ENCODE assay signal across 8 cellular contexts in the genomic region with DNA sequence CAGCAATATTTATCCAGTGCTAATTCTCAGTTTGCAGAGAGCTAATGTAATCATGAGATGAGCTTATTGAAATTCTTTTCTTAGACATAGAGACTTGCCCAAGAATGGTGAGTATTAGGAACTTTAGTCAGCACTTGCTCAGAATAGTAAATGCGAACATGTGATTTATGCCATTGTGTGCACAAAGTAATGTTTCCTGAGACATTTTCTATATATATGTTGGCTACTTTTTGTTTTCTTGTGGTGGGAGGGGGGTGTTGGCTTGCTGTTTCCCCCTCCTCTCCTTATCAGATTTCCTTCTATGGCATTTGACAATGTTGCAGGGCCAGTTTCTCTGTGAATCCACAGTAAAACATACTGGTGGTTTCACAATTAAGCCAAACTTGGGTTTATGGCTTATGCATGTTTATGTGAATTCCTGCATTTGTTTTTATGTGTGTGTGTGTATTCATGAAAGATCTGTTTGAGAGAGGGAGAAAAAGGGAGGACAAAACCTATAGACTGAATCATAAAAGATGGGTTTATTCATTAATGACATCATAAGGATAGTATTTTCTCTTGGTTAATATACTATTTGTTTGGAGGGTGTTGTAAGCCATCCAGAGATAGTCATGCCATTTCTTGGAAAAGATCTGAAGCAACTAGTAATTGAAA. TPM values are rescaled to one million over a fixed set of nuclear protein-coding genes. Genes with fewer than 3 reads are reported as not detected.
DNase-seq lines count a peak whose midpoint lies in the region; ATAC-seq, FAIRE-seq and TF ChIP-seq lines count a peak whose summit lies in the region.

No MANE protein-coding gene starts in this region.

- no peaks in the 10 kb centered on the region for H3K27me3 Mint-ChIP-seq in activated T-cell treated with anti-CD3 and anti-CD28 coated beads, Interleukin-2, amount 50 U/mL, for 4 hours (ENCODE audit: low read depth)
- no peaks in the 10 kb centered on the region for H3K27me3 Mint-ChIP-seq in activated T-helper 1 cell treated with anti-CD3 and anti-CD28 coated beads, Interleukin-12 subunit alpha, Interleukin-12 subunit beta, Interleukin-2, Interleukin-4 antibody, amounts not matched to agents 30 ng/mL and 10 ng/mL and 1 ng/mL, durations not matched to agents 14 hours and 24 hours and 36 hours (ENCODE audit: insufficient read depth)
- no peaks in the 10 kb centered on the region for H3K27me3 Mint-ChIP-seq in type B pancreatic cell

- peaks cover 84% of the 10 kb centered on the region for H3K4me1 Mint-ChIP-seq in activated T-cell treated with anti-CD3 and anti-CD28 coated beads, Interleukin-2, amount 50 U/mL, for 4 hours (ENCODE audit: low read depth)
- peaks cover 75% of the 10 kb centered on the region for H3K4me1 Mint-ChIP-seq in activated T-helper 1 cell treated with anti-CD3 and anti-CD28 coated beads, Interleukin-12 subunit alpha, Interleukin-12 subunit beta, Interleukin-2, Interleukin-4 antibody, amounts not matched to agents 30 ng/mL and 10 ng/mL and 1 ng/mL, durations not matched to agents 14 hours and 24 hours and 36 hours (ENCODE audit: low read depth)
- peaks cover 34% of the 10 kb centered on the region for H3K4me1 Mint-ChIP-seq in type B pancreatic cell (ENCODE audit: unreplicated experiment)

- FAIRE-seq in frontal cortex (lab: Jason Lieb, UNC) = no peak

- intact Hi-C loops in activated T-helper 1 cell treated with anti-CD3 and anti-CD28 coated beads, Interleukin-12 subunit alpha, Interleukin-12 subunit beta, Interleukin-2, Interleukin-4 antibody, amounts not matched to agents 30 ng/mL and 10 ng/mL and 1 ng/mL, durations not matched to agents 14 hours and 24 hours and 36 hours (cut with micrococcal nuclease) = loop anchor here (1.0 to 2.0 kb wide), 2 partner anchors 34 to 153 kb away; no protein-coding TSS in a partner anchor

- DNase-seq in activated T-cell treated with anti-CD3 and anti-CD28 coated beads, Interleukin-2, amount 50 U/mL, for 4 hours = no peak
- no peak for DNase-seq in activated T-cell treated with anti-CD3 and anti-CD28 coated beads for 4 hours
- no peak for DNase-seq in activated T-helper 1 cell treated with anti-CD3 and anti-CD28 coated beads, Interleukin-12 subunit alpha, Interleukin-12 subunit beta, Interleukin-2, Interleukin-4 antibody, amounts not matched to agents 30 ng/mL and 10 ng/mL and 1 ng/mL, durations not matched to agents 14 hours and 24 hours and 36 hours (ENCODE audit: low spot score)
- no peak for DNase-seq in left lobe of liver (ENCODE audit: low spot score)
- DNase-seq in type B pancreatic cell (ENCODE audit: extremely low spot score, unreplicated experiment) = no peak
- no peak for DNase-seq in globus pallidus (ENCODE audit: low spot score)
- DNase-seq in frontal cortex (ENCODE audit: low spot score in 2 of 2) = no peak

- H3K4me3 Mint-ChIP-seq in activated T-cell treated with anti-CD3 and anti-CD28 coated beads, Interleukin-2, amount 50 U/mL, for 4 hours = peak overlapping the region; percentile 44
- peak overlapping the region; percentile 5 for H3K4me3 Mint-ChIP-seq in activated T-helper 1 cell treated with anti-CD3 and anti-CD28 coated beads, Interleukin-12 subunit alpha, Interleukin-12 subunit beta, Interleukin-2, Interleukin-4 antibody, amounts not matched to agents 30 ng/mL and 10 ng/mL and 1 ng/mL, durations not matched to agents 14 hours and 24 hours and 36 hours
- peak overlapping the region; percentile 65 for H3K4me3 Mint-ChIP-seq in type B pancreatic cell

- H3K36me3 Mint-ChIP-seq in activated T-cell treated with anti-CD3 and anti-CD28 coated beads, Interleukin-2, amount 50 U/mL, for 4 hours (ENCODE audit: insufficient read depth) = peaks cover 28% of the 10 kb centered on the region
- H3K36me3 Mint-ChIP-seq in activated T-helper 1 cell treated with anti-CD3 and anti-CD28 coated beads, Interleukin-12 subunit alpha, Interleukin-12 subunit beta, Interleukin-2, Interleukin-4 antibody, amounts not matched to agents 30 ng/mL and 10 ng/mL and 1 ng/mL, durations not matched to agents 14 hours and 24 hours and 36 hours (ENCODE audit: low read depth) = peaks cover 39% of the 10 kb centered on the region
- peaks cover 27% of the 10 kb centered on the region for H3K36me3 Mint-ChIP-seq in type B pancreatic cell

- no peaks in the 10 kb centered on the region for H3K9me3 Mint-ChIP-seq in activated T-cell treated with anti-CD3 and anti-CD28 coated beads, Interleukin-2, amount 50 U/mL, for 4 hours
- peaks cover 4% of the 10 kb centered on the region for H3K9me3 Mint-ChIP-seq in activated T-helper 1 cell treated with anti-CD3 and anti-CD28 coated beads, Interleukin-12 subunit alpha, Interleukin-12 subunit beta, Interleukin-2, Interleukin-4 antibody, amounts not matched to agents 30 ng/mL and 10 ng/mL and 1 ng/mL, durations not matched to agents 14 hours and 24 hours and 36 hours
- peaks cover 5% of the 10 kb centered on the region for H3K9me3 Mint-ChIP-seq in type B pancreatic cell

- peak overlapping the region; percentile 78 for H3K27ac Mint-ChIP-seq in activated T-helper 1 cell treated with anti-CD3 and anti-CD28 coated beads, Interleukin-12 subunit alpha, Interleukin-12 subunit beta, Interleukin-2, Interleukin-4 antibody, amounts not matched to agents 30 ng/mL and 10 ng/mL and 1 ng/mL, durations not matched to agents 14 hours and 24 hours and 36 hours
- H3K27ac Mint-ChIP-seq in type B pancreatic cell = peak overlapping the region; percentile 79

- TF ChIP-seq CTCF in type B pancreatic cell (conservative IDR thresholded peaks at IDR 0.05) = no peak

- ATAC-seq in activated T-cell treated with anti-CD3 and anti-CD28 coated beads, Interleukin-2, amount 50 U/mL, for 4 hours = peak; percentile 59 to 66
- ATAC-seq in left lobe of liver (peak; percentile 32), HG03196 (IDR thresholded peaks at IDR 0.05; ENCODE audit: unreplicated experiment) (no peak)

RNA-seq across cellular contexts. Expression of gene ARID5B, which starts 36.3 kb away (rescaled TPM):
- 10 to 100 TPM; 50.8 to 83.7 (median 69.8) TPM for total RNA-seq in activated T-cell treated with anti-CD3 and anti-CD28 coated beads, Interleukin-2, amount 50 U/mL, for 4 hours
- 62.4 and 65.1 TPM in 2 replicates for total RNA-seq in activated T-helper 1 cell treated with anti-CD3 and anti-CD28 coated beads, Interleukin-12 subunit alpha, Interleukin-12 subunit beta, Interleukin-2, Interleukin-4 antibody, amounts not matched to agents 30 ng/mL and 10 ng/mL and 1 ng/mL, durations not matched to agents 14 hours and 24 hours and 36 hours
- total RNA-seq in left lobe of liver (3.8 TPM), type B pancreatic cell (ENCODE audit: low replicate concordance) (36.9 and 55.2 TPM in 2 replicates), frontal cortex (19.6 TPM)

Comparison
In these comparisons a context has a peak if more than half of its experiments do, and no peak if none do; other contexts are left out.
1. H3K4me3 Mint-ChIP-seq: peak in every context shown above with its lines; median percentile 65 in type B pancreatic cell; 44 in activated T-cell treated with anti-CD3 and anti-CD28 coated beads, Interleukin-2, amount 50 U/mL, for 4 hours; 5 in activated T-helper 1 cell treated with anti-CD3 and anti-CD28 coated beads, Interleukin-12 subunit alpha, Interleukin-12 subunit beta, Interleukin-2, Interleukin-4 antibody, amounts not matched to agents 30 ng/mL and 10 ng/mL and 1 ng/mL, durations not matched to agents 14 hours and 24 hours and 36 hours.